23 cellular contexts compared by ENCODE assay signal in genomic region chr18:25056456-25056855, GRCh38.
"Had no signal": no experiment of that assay in that cellular context is flagged by ENCODE, and none has a peak within 500 bp of the region (broad histone marks: within the 10 kb centered on the region; RNA-seq: fewer than 3 reads in every experiment).

No MANE protein-coding gene starts in this region.

- H3K36me3 ChIP-seq: colonic mucosa, lower lobe of right lung, right atrium auricular region, stomach had no signal

- ATAC-seq: activated CD8-positive, alpha-beta T cell treated with anti-CD3 and anti-CD28 coated beads, Interleukin-2, amount 10 ng/mL, durations not matched to agents 7 days and 5 days; activated naive CD8-positive, alpha-beta T cell treated with anti-CD3 and anti-CD28 coated beads, Interleukin-2, amount 50 U/mL, for 24 hours; activated T-cell treated with anti-CD3 and anti-CD28 coated beads, Interleukin-2, amount 50 U/mL, for 4 hours; lower lobe of right lung had no signal

- H3K4me1 ChIP-seq: colonic mucosa, lower lobe of right lung, right atrium auricular region, stomach had no signal

- H3K4me1 Mint-ChIP-seq: activated CD4-positive, alpha-beta T cell treated with anti-CD3 and anti-CD28 coated beads, Interleukin-2, amount 10 ng/mL, durations not matched to agents 7 days and 5 days; activated naive CD4-positive, alpha-beta T cell treated with anti-CD3 and anti-CD28 coated beads, Interleukin-2, amount 10 ng/mL, durations not matched to agents 7 days and 5 days; activated naive CD8-positive, alpha-beta T cell treated with anti-CD3 and anti-CD28 coated beads, Interleukin-2, amount 50 U/mL, for 24 hours; central memory CD8-positive, alpha-beta T cell; mesothelial cell of epicardium had no signal

- H3K27ac Mint-ChIP-seq: activated CD4-positive, alpha-beta T cell treated with anti-CD3 and anti-CD28 coated beads, Interleukin-2, amount 10 ng/mL, durations not matched to agents 7 days and 5 days; activated CD8-positive, alpha-beta T cell treated with anti-CD3 and anti-CD28 coated beads, Interleukin-2, amount 10 ng/mL, durations not matched to agents 7 days and 5 days; activated naive CD4-positive, alpha-beta T cell treated with anti-CD3 and anti-CD28 coated beads, Interleukin-2, amount 10 ng/mL, durations not matched to agents 7 days and 5 days; activated naive CD8-positive, alpha-beta T cell treated with anti-CD3 and anti-CD28 coated beads, Interleukin-2, amount 50 U/mL, for 24 hours; endodermal cell; mesothelial cell of epicardium; nephron; progenitor cell of endocrine pancreas had no signal

- H3K9me3 ChIP-seq: colonic mucosa, lower lobe of right lung, right atrium auricular region, stomach had no signal

- H3K36me3 Mint-ChIP-seq: activated naive CD4-positive, alpha-beta T cell treated with anti-CD3 and anti-CD28 coated beads, Interleukin-2, amount 10 ng/mL, durations not matched to agents 7 days and 5 days had no signal

- H3K4me3 Mint-ChIP-seq: activated CD4-positive, alpha-beta T cell treated with anti-CD3 and anti-CD28 coated beads, Interleukin-2, amount 10 ng/mL, durations not matched to agents 7 days and 5 days; activated CD8-positive, alpha-beta T cell treated with anti-CD3 and anti-CD28 coated beads, Interleukin-2, amount 10 ng/mL, durations not matched to agents 7 days and 5 days; activated naive CD4-positive, alpha-beta T cell treated with anti-CD3 and anti-CD28 coated beads, Interleukin-2, amount 10 ng/mL, durations not matched to agents 7 days and 5 days; activated naive CD8-positive, alpha-beta T cell treated with anti-CD3 and anti-CD28 coated beads, Interleukin-2, amount 50 U/mL, for 24 hours; activated T-cell treated with anti-CD3 and anti-CD28 coated beads, Interleukin-2, amount 50 U/mL, for 4 hours; central memory CD8-positive, alpha-beta T cell; endodermal cell; mesothelial cell of epicardium; nephron had no signal

- H3K27ac ChIP-seq: colonic mucosa, lower lobe of right lung, right atrium auricular region, skin epidermis, stomach had no signal

- H3K4me3 ChIP-seq: colonic mucosa, lower lobe of right lung, right atrium auricular region, skin epidermis, stomach had no signal

- H3K27me3 Mint-ChIP-seq: activated CD4-positive, alpha-beta T cell treated with anti-CD3 and anti-CD28 coated beads, Interleukin-2, amount 10 ng/mL, durations not matched to agents 7 days and 5 days; activated naive CD4-positive, alpha-beta T cell treated with anti-CD3 and anti-CD28 coated beads, Interleukin-2, amount 10 ng/mL, durations not matched to agents 7 days and 5 days; activated naive CD8-positive, alpha-beta T cell treated with anti-CD3 and anti-CD28 coated beads, Interleukin-2, amount 50 U/mL, for 24 hours; central memory CD8-positive, alpha-beta T cell had no signal

- H3K27me3 ChIP-seq: colonic mucosa, right atrium auricular region, stomach had no signal

- DNase-seq: activated CD4-positive, alpha-beta T cell treated with anti-CD3 and anti-CD28 coated beads, Interleukin-2, amount 10 ng/mL, durations not matched to agents 7 days and 5 days; activated CD8-positive, alpha-beta memory T cell treated with anti-CD3 and anti-CD28 coated beads, Interleukin-2, amount 50 U/mL, for 4 hours; activated CD8-positive, alpha-beta T cell treated with anti-CD3 and anti-CD28 coated beads, Interleukin-2, amount 10 ng/mL, durations not matched to agents 7 days and 5 days; activated naive CD4-positive, alpha-beta T cell treated with anti-CD3 and anti-CD28 coated beads, Interleukin-2, amount 10 ng/mL, durations not matched to agents 7 days and 5 days; activated naive CD8-positive, alpha-beta T cell treated with anti-CD3 and anti-CD28 coated beads, Interleukin-2, amount 50 U/mL, for 24 hours; activated T-cell treated with anti-CD3 and anti-CD28 coated beads, Interleukin-2, amount 50 U/mL, for 4 hours; aorta; colonic mucosa; endodermal cell; foreskin melanocyte; islet precursor cell; lower lobe of right lung; stimulated activated CD4-positive, alpha-beta T cell treated with anti-CD3 and anti-CD28 coated beads, Interleukin-15, amount 100 ng/mL, for 24 hours; stimulated activated CD4-positive, alpha-beta T cell treated with anti-CD3 and anti-CD28 coated beads, Interleukin-2, amount 100 ng/mL, for 48 hours; stomach; T1000; trophoblast cell had no signal

- H3K9me3 Mint-ChIP-seq: activated CD4-positive, alpha-beta T cell treated with anti-CD3 and anti-CD28 coated beads, Interleukin-2, amount 10 ng/mL, durations not matched to agents 7 days and 5 days; activated naive CD4-positive, alpha-beta T cell treated with anti-CD3 and anti-CD28 coated beads, Interleukin-2, amount 10 ng/mL, durations not matched to agents 7 days and 5 days; activated naive CD8-positive, alpha-beta T cell treated with anti-CD3 and anti-CD28 coated beads, Interleukin-2, amount 50 U/mL, for 24 hours; activated T-cell treated with anti-CD3 and anti-CD28 coated beads, Interleukin-2, amount 50 U/mL, for 4 hours; central memory CD8-positive, alpha-beta T cell; endodermal cell; mesothelial cell of epicardium; nephron had no signal
